Comparison of ENCODE assay signal across 1 cellular context in the genomic region with DNA sequence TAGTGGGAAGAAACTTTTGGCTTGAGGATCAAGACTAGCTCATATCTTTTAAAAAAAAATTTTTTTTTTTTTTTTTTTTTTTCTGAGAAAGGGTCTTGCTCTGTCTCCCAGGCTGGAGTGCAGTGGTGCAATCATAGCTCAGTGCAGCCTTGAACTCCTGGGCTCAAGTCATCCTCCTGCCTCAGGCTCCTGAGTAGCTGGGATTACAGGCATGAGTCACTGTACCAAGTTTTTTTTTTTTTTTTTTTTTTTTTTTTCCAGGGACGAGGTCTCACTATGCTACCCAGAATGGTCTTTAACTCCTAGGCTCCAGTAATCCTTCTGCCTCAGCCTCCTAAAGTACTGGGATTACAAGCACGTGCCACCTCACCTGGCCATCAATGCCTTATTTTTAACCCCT.
TF ChIP-seq lines count a peak whose summit lies in the region.

No MANE protein-coding gene starts in this region.

TF ChIP-seq in WTC11, 78 proteins besides CTCF, POLR2A, EP300 and RAD21 (continued from another document):
- TF ChIP-seq, protein P1, sequence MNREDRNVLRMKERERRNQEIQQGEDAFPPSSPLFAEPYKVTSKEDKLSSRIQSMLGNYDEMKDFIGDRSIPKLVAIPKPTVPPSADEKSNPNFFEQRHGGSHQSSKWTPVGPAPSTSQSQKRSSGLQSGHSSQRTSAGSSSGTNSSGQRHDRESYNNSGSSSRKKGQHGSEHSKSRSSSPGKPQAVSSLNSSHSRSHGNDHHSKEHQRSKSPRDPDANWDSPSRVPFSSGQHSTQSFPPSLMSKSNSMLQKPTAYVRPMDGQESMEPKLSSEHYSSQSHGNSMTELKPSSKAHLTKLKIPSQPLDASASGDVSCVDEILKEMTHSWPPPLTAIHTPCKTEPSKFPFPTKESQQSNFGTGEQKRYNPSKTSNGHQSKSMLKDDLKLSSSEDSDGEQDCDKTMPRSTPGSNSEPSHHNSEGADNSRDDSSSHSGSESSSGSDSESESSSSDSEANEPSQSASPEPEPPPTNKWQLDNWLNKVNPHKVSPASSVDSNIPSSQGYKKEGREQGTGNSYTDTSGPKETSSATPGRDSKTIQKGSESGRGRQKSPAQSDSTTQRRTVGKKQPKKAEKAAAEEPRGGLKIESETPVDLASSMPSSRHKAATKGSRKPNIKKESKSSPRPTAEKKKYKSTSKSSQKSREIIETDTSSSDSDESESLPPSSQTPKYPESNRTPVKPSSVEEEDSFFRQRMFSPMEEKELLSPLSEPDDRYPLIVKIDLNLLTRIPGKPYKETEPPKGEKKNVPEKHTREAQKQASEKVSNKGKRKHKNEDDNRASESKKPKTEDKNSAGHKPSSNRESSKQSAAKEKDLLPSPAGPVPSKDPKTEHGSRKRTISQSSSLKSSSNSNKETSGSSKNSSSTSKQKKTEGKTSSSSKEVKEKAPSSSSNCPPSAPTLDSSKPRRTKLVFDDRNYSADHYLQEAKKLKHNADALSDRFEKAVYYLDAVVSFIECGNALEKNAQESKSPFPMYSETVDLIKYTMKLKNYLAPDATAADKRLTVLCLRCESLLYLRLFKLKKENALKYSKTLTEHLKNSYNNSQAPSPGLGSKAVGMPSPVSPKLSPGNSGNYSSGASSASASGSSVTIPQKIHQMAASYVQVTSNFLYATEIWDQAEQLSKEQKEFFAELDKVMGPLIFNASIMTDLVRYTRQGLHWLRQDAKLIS (CRISPR knock-in tag; IDR thresholded peaks at IDR 0.05; ENCODE audit: borderline replicate concordance): no peak
- TF ChIP-seq NR3C1 (CRISPR knock-in tag; conservative IDR thresholded peaks at IDR 0.05; ENCODE audit: low read depth): no peak
- no peak for TF ChIP-seq FOXK1 (CRISPR knock-in tag; IDR thresholded peaks at IDR 0.05)
- no peak for TF ChIP-seq ZNF671 (CRISPR knock-in tag; IDR thresholded peaks at IDR 0.05)
- no peak for TF ChIP-seq ZNF219 (CRISPR knock-in tag; IDR thresholded peaks at IDR 0.05; ENCODE audit: borderline replicate concordance)
- no peak for TF ChIP-seq FOXJ3 (CRISPR knock-in tag; IDR thresholded peaks at IDR 0.05; ENCODE audit: borderline replicate concordance)
- no peak for TF ChIP-seq GTF2I (CRISPR knock-in tag; conservative IDR thresholded peaks at IDR 0.05)
- no peak for TF ChIP-seq KAT7 (CRISPR knock-in tag; IDR thresholded peaks at IDR 0.05; ENCODE audit: borderline replicate concordance)
- TF ChIP-seq TEAD4 (CRISPR knock-in tag; IDR thresholded peaks at IDR 0.05): no peak
- no peak for TF ChIP-seq ZNF423 (CRISPR knock-in tag; IDR thresholded peaks at IDR 0.05)
- TF ChIP-seq CBFB (CRISPR knock-in tag; IDR thresholded peaks at IDR 0.05; ENCODE audit: low read depth): no peak
- TF ChIP-seq HMGA2 (CRISPR knock-in tag; IDR thresholded peaks at IDR 0.05): no peak
- TF ChIP-seq ZNF317 (CRISPR knock-in tag; IDR thresholded peaks at IDR 0.05; ENCODE audit: borderline replicate concordance, low read depth): no peak
- TF ChIP-seq, protein P2, sequence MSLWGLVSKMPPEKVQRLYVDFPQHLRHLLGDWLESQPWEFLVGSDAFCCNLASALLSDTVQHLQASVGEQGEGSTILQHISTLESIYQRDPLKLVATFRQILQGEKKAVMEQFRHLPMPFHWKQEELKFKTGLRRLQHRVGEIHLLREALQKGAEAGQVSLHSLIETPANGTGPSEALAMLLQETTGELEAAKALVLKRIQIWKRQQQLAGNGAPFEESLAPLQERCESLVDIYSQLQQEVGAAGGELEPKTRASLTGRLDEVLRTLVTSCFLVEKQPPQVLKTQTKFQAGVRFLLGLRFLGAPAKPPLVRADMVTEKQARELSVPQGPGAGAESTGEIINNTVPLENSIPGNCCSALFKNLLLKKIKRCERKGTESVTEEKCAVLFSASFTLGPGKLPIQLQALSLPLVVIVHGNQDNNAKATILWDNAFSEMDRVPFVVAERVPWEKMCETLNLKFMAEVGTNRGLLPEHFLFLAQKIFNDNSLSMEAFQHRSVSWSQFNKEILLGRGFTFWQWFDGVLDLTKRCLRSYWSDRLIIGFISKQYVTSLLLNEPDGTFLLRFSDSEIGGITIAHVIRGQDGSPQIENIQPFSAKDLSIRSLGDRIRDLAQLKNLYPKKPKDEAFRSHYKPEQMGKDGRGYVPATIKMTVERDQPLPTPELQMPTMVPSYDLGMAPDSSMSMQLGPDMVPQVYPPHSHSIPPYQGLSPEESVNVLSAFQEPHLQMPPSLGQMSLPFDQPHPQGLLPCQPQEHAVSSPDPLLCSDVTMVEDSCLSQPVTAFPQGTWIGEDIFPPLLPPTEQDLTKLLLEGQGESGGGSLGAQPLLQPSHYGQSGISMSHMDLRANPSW (CRISPR knock-in tag; conservative IDR thresholded peaks at IDR 0.05; ENCODE audit: low read depth): no peak
- TF ChIP-seq SP1 (CRISPR knock-in tag; conservative IDR thresholded peaks at IDR 0.05): no peak
- TF ChIP-seq ZSCAN18 (CRISPR knock-in tag; IDR thresholded peaks at IDR 0.05): no peak
